In genomic region chr13:31111136-31111535, GRCh38 we compare ENCODE assay signal across 21 cellular contexts. TPM values are rescaled to one million over a fixed set of nuclear protein-coding genes. Genes with fewer than 3 reads are reported as not detected.
DNase-seq lines count a peak whose midpoint lies in the region; ATAC-seq and TF ChIP-seq lines count a peak whose summit lies in the region.
"Had no signal": no experiment of that assay in that cellular context is flagged by ENCODE, and none has a peak within 500 bp of the region (broad histone marks: within the 10 kb centered on the region; RNA-seq: fewer than 3 reads in every experiment).

No MANE protein-coding gene starts in this region.

- in situ Hi-C loops in mammary epithelial cell (cut with MboI; ENCODE audit: low sequenced_read_pairs in 2 of 2): no loop called here

- H3K4me2 ChIP-seq in mammary epithelial cell (ENCODE audit: insufficient read depth, low read depth, low read length) (peak overlapping the region; percentile 6), skeletal muscle satellite cell (ENCODE audit: low read length) (peak overlapping the region; percentile 39)
- H3K4me2 ChIP-seq: SK-N-SH had no signal

- H3K27me3 ChIP-seq in mammary epithelial cell (ENCODE audit: insufficient read depth, low read length) (no peaks in the 10 kb centered on the region), breast epithelium (no peaks in the 10 kb centered on the region), skeletal muscle satellite cell (ENCODE audit: control insufficient read depth, insufficient read depth, low read length) (peaks cover 87% of the 10 kb centered on the region)
- H3K27me3 ChIP-seq: BE2C had no signal

- TF ChIP-seq POLR2A in breast epithelium (IDR thresholded peaks at IDR 0.05): no peak

- intact Hi-C loops in mammary epithelial cell (cut with micrococcal nuclease) (no loop called here), breast epithelium (cut with DNase I; ENCODE audit: low total_unique reads) (no loop called here)

- no peaks in the 10 kb centered on the region for H3K36me3 ChIP-seq in mammary epithelial cell (ENCODE audit: insufficient read depth, low read length)
- no peaks in the 10 kb centered on the region for H3K36me3 ChIP-seq in breast epithelium
- H3K36me3 ChIP-seq in skeletal muscle satellite cell (ENCODE audit: insufficient read depth, low read length): no peaks in the 10 kb centered on the region
- H3K36me3 ChIP-seq: BE2C, MG63 had no signal

- CTCF ChIA-PET in mammary epithelial cell (lab: Charles Lee; ENCODE audit: low non-redundant PET): no interaction called here

- no TSS peak for BruUV-seq in mammary epithelial cell (replicated peaks; lab: Mats Ljungman, UMichigan)

- H3K9me3 ChIP-seq in mammary epithelial cell (replicated peaks; ENCODE audit: insufficient read depth, low read length) (no peaks in the 10 kb centered on the region), breast epithelium (no peaks in the 10 kb centered on the region), skeletal muscle satellite cell (replicated peaks; ENCODE audit: low read length) (no peaks in the 10 kb centered on the region)
- H3K9me3 ChIP-seq: BE2C, MG63, SK-N-SH had no signal

- no peak for ATAC-seq in GM21515 (IDR thresholded peaks at IDR 0.05; ENCODE audit: unreplicated experiment)

- no peaks in the 10 kb centered on the region for H3K4me1 ChIP-seq in mammary epithelial cell (ENCODE audit: insufficient read depth, low read length)
- H3K4me1 ChIP-seq in breast epithelium: no peaks in the 10 kb centered on the region
- H3K4me1 ChIP-seq in skeletal muscle satellite cell (ENCODE audit: control insufficient read depth, insufficient read depth, low read length): peaks cover 8% of the 10 kb centered on the region
- H3K4me1 ChIP-seq: BE2C had no signal

- no peak overlapping the region for H3K27ac ChIP-seq in mammary epithelial cell (ENCODE audit: insufficient read depth, low read depth, low read length)
- no peak overlapping the region for H3K27ac ChIP-seq in breast epithelium

- no peaks in the 10 kb centered on the region for H3K79me2 ChIP-seq in mammary epithelial cell (ENCODE audit: insufficient read depth, low read length)

- H3K9ac ChIP-seq in mammary epithelial cell (ENCODE audit: insufficient read depth, low read length) (no peak overlapping the region), skeletal muscle satellite cell (ENCODE audit: low read depth, low read length) (no peak overlapping the region)
- H3K9ac ChIP-seq: SK-N-SH had no signal

- H4K20me1 ChIP-seq in mammary epithelial cell (ENCODE audit: insufficient read depth, low read length): no peaks in the 10 kb centered on the region

- dilution Hi-C loops in mammary epithelial cell (cut with HindIII; ENCODE audit: low sequenced_read_pairs): no loop called here

- DNase-seq in mammary epithelial cell: peak; percentile 35
- no peak for DNase-seq in breast epithelium (ENCODE audit: low spot score in 2 of 2)
- DNase-seq in amniotic epithelial cell (ENCODE audit: low read depth): peak; percentile 61
- peak; percentile 78 for DNase-seq in iris pigment epithelial cell (ENCODE audit: low read depth)
- no peak for DNase-seq in NCI-H446 (lab: John Stamatoyannopoulos, UW)
- DNase-seq in middle frontal gyrus (ENCODE audit: extremely low spot score, low spot score): no peak
- DNase-seq: 8988T; Calu3; CD4-positive, alpha-beta memory T cell; DMS53; Karpas-422; NCI-H187; NCI-H2107; NCI-H524; NCI-H82; SHP77 treated with DMSO at 0.1 percent for 48 hours; SK-N-SH had no signal

- WGBS in mammary epithelial cell (ENCODE audit: low coverage, missing lambda C conversion rate): 14% methylated on average over 3 of the region's 4 CpGs

- H3K4me3 ChIP-seq in mammary epithelial cell (replicated peaks in 1 of 3; ENCODE audit: insufficient read depth in 1 of 3, low read depth in 2 of 3, low read length in 3 of 3) (no peak overlapping the region), breast epithelium (peak overlapping the region in 1 of 3 donors; percentile 19), skeletal muscle satellite cell (ENCODE audit: low read length) (no peak overlapping the region)
- H3K4me3 ChIP-seq: MG63 had no signal

- peak overlapping the region; percentile 44 for H2AFZ ChIP-seq in mammary epithelial cell (ENCODE audit: low read depth, low read length)

- TF ChIP-seq CTCF in mammary epithelial cell (conservative IDR thresholded peaks at IDR 0.05 in 1 of 2, IDR thresholded peaks at IDR 0.05 in 1 of 2; ENCODE audit: extremely low read depth in 1 of 2, insufficient read depth in 1 of 2, low read depth in 1 of 2, low read length in 2 of 2) (no peak), breast epithelium (IDR thresholded peaks at IDR 0.05) (no peak)

RNA-seq across cellular contexts. Expression of gene HSPH1, which starts 50.6 kb away (rescaled TPM):
- 100 to 1,000 TPM in 1 of 2 donors, 10 to 100 TPM in 1; 49.0 to 113 TPM for total RNA-seq in mammary epithelial cell
- polyA plus RNA-seq in mammary epithelial cell: 45.2 TPM
- 50.3 TPM for polyA minus RNA-seq in mammary epithelial cell
- total RNA-seq in breast epithelium: 100 to 1,000 TPM in 1 of 3 donors, 10 to 100 TPM in 2; 36.3 to 109 (median 53.1) TPM
- total RNA-seq in skeletal muscle satellite cell (2012; rRNA removed): 46.1 and 55.5 TPM in 2 replicates

Comparison
In these comparisons a context has a peak if more than half of its experiments do, and no peak if none do; other contexts are left out.
1. DNase-seq: peak in mammary epithelial cell (single experiment), amniotic epithelial cell (single experiment) and iris pigment epithelial cell (single experiment); none in breast epithelium (0 of 2), NCI-H446 (0 of 2) and middle frontal gyrus (single experiment).